In the genomic region with DNA sequence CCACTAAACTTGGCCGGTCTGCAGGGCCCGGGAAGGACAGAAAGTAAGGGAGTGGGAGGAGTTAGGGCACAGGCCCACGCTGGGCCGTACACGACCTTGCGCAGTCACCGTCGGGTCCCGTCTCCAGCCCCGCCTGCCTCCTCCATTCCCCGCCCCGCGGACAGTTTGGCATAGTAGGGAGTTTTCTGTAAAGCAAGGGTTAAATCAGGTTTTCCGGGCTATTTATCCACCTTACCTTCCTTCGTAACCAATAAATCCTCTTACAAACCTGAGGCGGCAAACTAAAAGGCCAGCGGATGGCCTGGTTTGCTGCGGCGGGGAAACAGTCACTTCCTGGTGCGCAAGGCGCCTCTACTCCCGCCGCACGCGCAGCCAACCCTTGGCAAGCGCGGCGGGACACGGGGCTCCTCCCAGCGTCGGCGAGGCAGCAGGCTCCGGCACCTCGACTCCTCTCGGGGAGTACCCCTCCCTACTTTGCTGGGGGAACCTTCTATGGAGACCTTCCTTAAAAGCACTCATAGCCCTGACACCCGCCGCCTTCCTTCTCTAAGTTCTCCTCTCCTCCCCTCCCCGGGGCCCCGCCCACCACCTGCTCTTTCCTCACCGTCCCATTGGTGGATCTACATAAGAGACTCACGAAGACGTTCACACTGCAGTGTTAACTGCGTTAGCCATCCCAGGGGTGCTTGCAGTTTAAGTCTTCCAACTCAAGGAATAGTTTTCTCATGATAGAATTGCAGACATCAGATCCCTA, we compare ENCODE assay signal across 8 cellular contexts.
DNase-seq lines count a peak whose midpoint lies in the region; ATAC-seq and TF ChIP-seq lines count a peak whose summit lies in the region.

A gene with protein sequence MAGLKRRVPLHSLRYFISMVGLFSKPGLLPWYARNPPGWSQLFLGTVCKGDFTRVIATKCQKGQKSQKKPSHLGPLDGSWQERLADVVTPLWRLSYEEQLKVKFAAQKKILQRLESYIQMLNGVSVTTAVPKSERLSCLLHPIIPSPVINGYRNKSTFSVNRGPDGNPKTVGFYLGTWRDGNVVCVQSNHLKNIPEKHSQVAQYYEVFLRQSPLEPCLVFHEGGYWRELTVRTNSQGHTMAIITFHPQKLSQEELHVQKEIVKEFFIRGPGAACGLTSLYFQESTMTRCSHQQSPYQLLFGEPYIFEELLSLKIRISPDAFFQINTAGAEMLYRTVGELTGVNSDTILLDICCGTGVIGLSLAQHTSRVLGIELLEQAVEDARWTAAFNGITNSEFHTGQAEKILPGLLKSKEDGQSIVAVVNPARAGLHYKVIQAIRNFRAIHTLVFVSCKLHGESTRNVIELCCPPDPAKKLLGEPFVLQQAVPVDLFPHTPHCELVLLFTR (minus strand): TSS at position 563 of the 754 bp plus-strand sequence. CDS start 9,822 bp downstream, outside the sequence.

- peaks cover 24% of the 10 kb centered on the region for H3K79me2 ChIP-seq in DOHH2 (ENCODE audit: control insufficient read depth, low read length)

- H3K27ac ChIP-seq in DOHH2 (ENCODE audit: low read depth, low read length) = peak within 1 kb of the TSS; percentile 61

- H3F3A ChIP-seq in DOHH2 (ENCODE audit: control insufficient read depth, insufficient read depth) = no peaks in the 10 kb centered on the region

- H3K9me2 ChIP-seq in DOHH2 (replicated peaks; ENCODE audit: control insufficient read depth, low read length) = no peaks in the 10 kb centered on the region

- peak within 1 kb of the TSS; percentile 95 for H3K4me3 ChIP-seq in DOHH2 (ENCODE audit: low read length)

- H3K4me3 Mint-ChIP-seq in nephron = peak within 1 kb of the TSS; percentile 83 to 92 (median 91)

- H4K20me1 ChIP-seq in DOHH2 (ENCODE audit: control insufficient read depth, insufficient read depth, low read depth, low read length) = no peaks in the 10 kb centered on the region

- H3K4me2 ChIP-seq in DOHH2 (ENCODE audit: low read length) = peak within 1 kb of the TSS; percentile 80

- no peaks in the 10 kb centered on the region for H3K27me3 Mint-ChIP-seq in nephron (ENCODE audit: low read depth)

- peaks cover 9% of the 10 kb centered on the region for H3K4me1 ChIP-seq in DOHH2 (ENCODE audit: control insufficient read depth, low read length)

- no peaks in the 10 kb centered on the region for H3K9me3 ChIP-seq in DOHH2 (ENCODE audit: control insufficient read depth, insufficient read depth, low read length)

- H3K27me3 ChIP-seq in DOHH2 (ENCODE audit: control insufficient read depth, low read length) = no peaks in the 10 kb centered on the region

- H3K27ac Mint-ChIP-seq in nephron = peak within 1 kb of the TSS; percentile 82 to 89 (median 83)

- DNase-seq in KG1 (lab: John Stamatoyannopoulos, UW) = peak; percentile 60
- peak; percentile 82 for DNase-seq in RPMI8226
- peak; percentile 63 for DNase-seq in activated T-helper 1 cell treated with anti-CD3 and anti-CD28 coated beads, Interleukin-2, amount 50 U/mL, for 16 hours (ENCODE audit: low read depth in 1 of 2, low spot score in 1 of 2)
- peak; percentile 73 for DNase-seq in fibroblast of peridontal ligament (ENCODE audit: extremely low read depth)
- DNase-seq in stimulated activated naive CD8-positive, alpha-beta T cell treated with anti-CD3 and anti-CD28 coated beads, Interleukin-15, Interleukin-2, amounts not matched to agents 100 U/mL and 50 U/mL, for 24 hours = peak; percentile 78

- no peaks in the 10 kb centered on the region for H3K4me1 Mint-ChIP-seq in nephron

- peaks cover 4% of the 10 kb centered on the region; the same call in 1 of the 2 replicates for H3K36me3 ChIP-seq in DOHH2 (ENCODE audit: control insufficient read depth, low read length)

- H3K9me3 Mint-ChIP-seq in nephron = peaks cover 4% of the 10 kb centered on the region

- peaks cover 4% of the 10 kb centered on the region for H3K36me3 Mint-ChIP-seq in nephron (ENCODE audit: low read depth)

- ATAC-seq in GM21737 (IDR thresholded peaks at IDR 0.05; ENCODE audit: unreplicated experiment) = peak; percentile 91
- peak; percentile 94 for ATAC-seq in stimulated activated naive CD8-positive, alpha-beta T cell treated with anti-CD3 and anti-CD28 coated beads, Interleukin-15, Interleukin-2, amounts not matched to agents 100 U/mL and 50 U/mL, for 24 hours

- TF ChIP-seq CTCF in DOHH2 (IDR thresholded peaks at IDR 0.05; ENCODE audit: low read depth, low read length, poor library complexity, severe bottlenecking) (no peak), nephron (IDR thresholded peaks at IDR 0.05; ENCODE audit: unreplicated experiment in 3 of 3) (no peak)

Comparison
In these comparisons a context has a peak if more than half of its experiments do, and no peak if none do; other contexts are left out.
1. Peak in every context shown above with its lines: DNase-seq, ATAC-seq, H3K4me3 ChIP-seq and H3K27ac ChIP-seq.